In genomic region chr10:69123306-69123746, GRCh38 we compare ENCODE assay signal across 1 cellular context.
TF ChIP-seq lines count a peak whose summit lies in the region.

No MANE protein-coding gene starts in this region.

TF ChIP-seq in K562, 482 proteins besides CTCF, POLR2A, EP300 and RAD21 (continued from another document and continues in another):
- no peak for TF ChIP-seq ATF3 (IDR thresholded peaks at IDR 0.05)
- peak; percentile 25; the same call in 1 of the 2 replicates for TF ChIP-seq ATF3 (CRISPR knock-in tag; conservative IDR thresholded peaks at IDR 0.05)
- no peak for TF ChIP-seq RBM17 (IDR thresholded peaks at IDR 0.05; ENCODE audit: borderline replicate concordance, low read depth, low read length)
- no peak for TF ChIP-seq ZNF143 (CRISPR knock-in tag; IDR thresholded peaks at IDR 0.05)
- no peak for TF ChIP-seq IRF1 (CRISPR knock-in tag; IDR thresholded peaks at IDR 0.05; ENCODE audit: borderline replicate concordance)
- no peak for TF ChIP-seq TEAD4 (IDR thresholded peaks at IDR 0.05; ENCODE audit: low read length)
- no peak for TF ChIP-seq TEAD4 (CRISPR knock-in tag; IDR thresholded peaks at IDR 0.05; ENCODE audit: borderline replicate concordance)
- TF ChIP-seq SUPT5H (IDR thresholded peaks at IDR 0.05) = no peak
- no peak for TF ChIP-seq CLOCK (CRISPR knock-in tag; IDR thresholded peaks at IDR 0.05; ENCODE audit: borderline replicate concordance)
- TF ChIP-seq PRPF4 (IDR thresholded peaks at IDR 0.05; ENCODE audit: insufficient read depth, low read depth, low read length, poor library complexity, severe bottlenecking) = no peak
- TF ChIP-seq RBM15 (IDR thresholded peaks at IDR 0.05; ENCODE audit: insufficient read depth, low read length) = no peak
- TF ChIP-seq ZNF263 (CRISPR knock-in tag; IDR thresholded peaks at IDR 0.05; ENCODE audit: borderline replicate concordance) = peak; percentile 44; the same call in 1 of the 2 replicates
- TF ChIP-seq POLR2B (IDR thresholded peaks at IDR 0.05; ENCODE audit: low read depth, partially characterized antibody) = no peak
- TF ChIP-seq ARID1B (IDR thresholded peaks at IDR 0.05) = no peak
- peak; percentile 84 for TF ChIP-seq REST (CRISPR knock-in tag; IDR thresholded peaks at IDR 0.05; ENCODE audit: low read depth)
- TF ChIP-seq KLF16 (IDR thresholded peaks at IDR 0.05) = peak; percentile 40; the same call in 1 of the 2 replicates
- no peak for TF ChIP-seq EHMT2 (IDR thresholded peaks at IDR 0.05)
- TF ChIP-seq MBD1 (CRISPR knock-in tag; IDR thresholded peaks at IDR 0.05) = no peak
- TF ChIP-seq PATZ1 (CRISPR knock-in tag; IDR thresholded peaks at IDR 0.05; ENCODE audit: borderline replicate concordance) = 0 out of 2 replicates have a peak, but pooled peaks have one; percentile 59
- TF ChIP-seq USF1 (CRISPR knock-in tag; IDR thresholded peaks at IDR 0.05) = no peak
- TF ChIP-seq CUX1 (CRISPR knock-in tag; IDR thresholded peaks at IDR 0.05) = no peak
- peak; percentile 39; the same call in 1 of the 2 replicates for TF ChIP-seq HMBOX1 (IDR thresholded peaks at IDR 0.05)
- TF ChIP-seq GABPA (tag; conservative IDR thresholded peaks at IDR 0.05; ENCODE audit: low read depth) = no peak
- no peak for TF ChIP-seq HEY1 (CRISPR knock-in tag; IDR thresholded peaks at IDR 0.05; ENCODE audit: borderline replicate concordance)
- TF ChIP-seq CCNT2 (IDR thresholded peaks at IDR 0.05; ENCODE audit: borderline replicate concordance, extremely low read depth, insufficient read length, low read depth, low read length) = no peak
- peak; percentile 44 for TF ChIP-seq RBM39 (optimal IDR thresholded peaks at IDR 0.05; ENCODE audit: low read depth, low read length)
- TF ChIP-seq ELK3 (CRISPR knock-in tag; IDR thresholded peaks at IDR 0.05) = 0 out of 2 replicates have a peak, but pooled peaks have one; percentile 27
- TF ChIP-seq MTA1 (IDR thresholded peaks at IDR 0.05; ENCODE audit: borderline replicate concordance) = no peak
- no peak for TF ChIP-seq KHSRP (IDR thresholded peaks at IDR 0.05)
- 0 out of 2 replicates have a peak, but pooled peaks have one; percentile 12 for TF ChIP-seq RFX7 (CRISPR knock-in tag; IDR thresholded peaks at IDR 0.05)
- TF ChIP-seq ZFX (CRISPR knock-in tag; IDR thresholded peaks at IDR 0.05) = no peak
- no peak for TF ChIP-seq U2AF1 (optimal IDR thresholded peaks at IDR 0.05; ENCODE audit: low read depth, low read length)
- no peak for TF ChIP-seq ZNF584 (CRISPR knock-in tag; IDR thresholded peaks at IDR 0.05; ENCODE audit: low read depth)
- TF ChIP-seq ZBTB17 (CRISPR knock-in tag; IDR thresholded peaks at IDR 0.05) = no peak
- no peak for TF ChIP-seq GABPB2 (CRISPR knock-in tag; conservative IDR thresholded peaks at IDR 0.05)
- no peak for TF ChIP-seq HNRNPK (IDR thresholded peaks at IDR 0.05; ENCODE audit: low read depth, low read length, poor library complexity, severe bottlenecking)
- TF ChIP-seq FOXJ2 (tag; IDR thresholded peaks at IDR 0.05) = no peak; the same call in 1 of the 2 replicates
- TF ChIP-seq THRAP3 (IDR thresholded peaks at IDR 0.05; ENCODE audit: borderline replicate concordance) = no peak
- TF ChIP-seq ZBTB7A (IDR thresholded peaks at IDR 0.05; ENCODE audit: borderline replicate concordance, control insufficient read depth, low read depth, low read length) = no peak; the same call in 1 of the 2 replicates
